In the genomic region with DNA sequence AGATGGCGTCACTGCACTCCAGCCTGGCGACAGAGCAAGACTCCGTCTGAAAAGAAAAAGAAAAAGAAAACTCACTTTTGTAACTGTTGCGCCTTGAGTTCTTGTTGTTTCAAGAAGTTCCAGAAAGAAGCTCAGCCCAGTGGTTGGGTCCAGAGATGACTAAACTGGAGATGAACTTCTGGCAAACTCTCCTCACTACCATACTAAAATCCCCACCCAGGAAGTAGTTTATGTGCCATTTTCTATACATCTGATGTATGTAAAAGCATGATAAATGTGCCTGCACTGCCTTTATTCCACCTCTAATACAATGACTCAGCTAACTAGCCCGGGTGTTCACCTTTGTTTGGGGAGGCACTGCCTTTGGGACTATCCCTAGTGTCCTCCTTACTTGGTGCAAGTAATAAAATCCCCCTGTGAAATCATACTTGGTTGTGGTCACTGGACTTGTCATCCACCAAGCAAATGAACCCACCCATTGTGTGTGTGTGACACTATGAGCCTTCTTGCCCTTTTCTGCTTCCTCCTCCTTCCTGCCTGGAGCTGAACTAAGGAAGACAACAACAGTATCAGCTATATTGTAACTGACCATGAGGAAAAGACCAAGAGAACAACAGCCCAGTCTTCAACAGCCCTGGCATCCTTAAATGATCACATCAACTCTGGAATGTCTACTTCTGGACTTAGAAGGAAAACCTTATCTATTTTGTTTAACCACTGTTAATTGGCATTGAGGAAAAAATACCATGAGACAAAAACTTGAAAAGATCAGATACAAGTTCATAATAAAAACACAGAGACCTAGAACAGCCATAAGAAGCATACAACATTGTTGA, we compare ENCODE assay signal across 12 cellular contexts. TPM values are rescaled to one million over a fixed set of nuclear protein-coding genes. Genes with fewer than 3 reads are reported as not detected.
DNase-seq lines count a peak whose midpoint lies in the region; ATAC-seq and TF ChIP-seq lines count a peak whose summit lies in the region.
"Had no signal": no experiment of that assay in that cellular context is flagged by ENCODE, and none has a peak within 500 bp of the region (broad histone marks: within the 10 kb centered on the region; RNA-seq: fewer than 3 reads in every experiment).

No MANE protein-coding gene starts in this region.

- no peak overlapping the region for H3K4me3 ChIP-seq in lower leg skin (ENCODE audit: low read depth, poor library complexity, severe bottlenecking)
- H3K4me3 ChIP-seq: psoas muscle had no signal

- H3K36me3 Mint-ChIP-seq in activated naive CD4-positive, alpha-beta T cell treated with anti-CD3 and anti-CD28 coated beads for 36 hours (ENCODE audit: low read depth): peaks cover 13% of the 10 kb centered on the region
- H3K36me3 Mint-ChIP-seq in activated naive CD4-positive, alpha-beta T cell treated with anti-CD3 and anti-CD28 coated beads, Interleukin-2, amount 10 ng/mL, durations not matched to agents 7 days and 5 days: peaks cover 11% of the 10 kb centered on the region
- H3K36me3 Mint-ChIP-seq in stimulated activated naive CD8-positive, alpha-beta T cell treated with anti-CD3 and anti-CD28 coated beads, Interleukin-15, Interleukin-2, amounts not matched to agents 100 ng/mL and 50 ng/mL, for 24 hours (ENCODE audit: low read depth): peaks cover 20% of the 10 kb centered on the region

- TF ChIP-seq CTCF in lower leg skin (IDR thresholded peaks at IDR 0.05): no peak

- no peak for TF ChIP-seq POLR2A in lower leg skin (IDR thresholded peaks at IDR 0.05)

- ATAC-seq in HG03469 (IDR thresholded peaks at IDR 0.05; ENCODE audit: unreplicated experiment): peak; percentile 41

- H3K4me3 Mint-ChIP-seq in activated naive CD4-positive, alpha-beta T cell treated with anti-CD3 and anti-CD28 coated beads for 36 hours: no peak overlapping the region
- H3K4me3 Mint-ChIP-seq in activated naive CD4-positive, alpha-beta T cell treated with anti-CD3 and anti-CD28 coated beads, Interleukin-2, amount 10 ng/mL, durations not matched to agents 7 days and 5 days: no peak overlapping the region
- no peak overlapping the region for H3K4me3 Mint-ChIP-seq in stimulated activated naive CD8-positive, alpha-beta T cell treated with anti-CD3 and anti-CD28 coated beads, Interleukin-15, Interleukin-2, amounts not matched to agents 100 ng/mL and 50 ng/mL, for 24 hours

- intact Hi-C loops in activated naive CD4-positive, alpha-beta T cell treated with anti-CD3 and anti-CD28 coated beads for 36 hours (cut with micrococcal nuclease): no loop called here
- intact Hi-C loops in lower leg skin (cut with DNase I; ENCODE audit: low total_unique reads): no loop called here

- 81 to 86% methylated on average over 5 of the region's 5 CpGs for whole genome bisulfite sequencing in lower leg skin, 2 donors

- H3K27ac Mint-ChIP-seq in activated naive CD4-positive, alpha-beta T cell treated with anti-CD3 and anti-CD28 coated beads for 36 hours: peak overlapping the region; percentile 25
- no peak overlapping the region for H3K27ac Mint-ChIP-seq in activated naive CD4-positive, alpha-beta T cell treated with anti-CD3 and anti-CD28 coated beads, Interleukin-2, amount 10 ng/mL, durations not matched to agents 7 days and 5 days
- H3K27ac Mint-ChIP-seq in stimulated activated naive CD8-positive, alpha-beta T cell treated with anti-CD3 and anti-CD28 coated beads, Interleukin-15, Interleukin-2, amounts not matched to agents 100 ng/mL and 50 ng/mL, for 24 hours: peak overlapping the region; percentile 66

- CTCF ChIA-PET in activated naive CD4-positive, alpha-beta T cell treated with anti-CD3 and anti-CD28 coated beads for 36 hours (lab: Charles Lee): interaction anchor here (0.7 to 1.0 kb wide), 2 partner anchors 25 to 199 kb away, joined by 4 read pairs; no protein-coding TSS in a partner anchor
- CTCF ChIA-PET in activated naive CD4-positive, alpha-beta T cell treated with anti-CD3 and anti-CD28 coated beads, Interleukin-2, amount 10 ng/mL, durations not matched to agents 7 days and 5 days (lab: Charles Lee): no interaction called here

- H3K9me3 Mint-ChIP-seq in activated naive CD4-positive, alpha-beta T cell treated with anti-CD3 and anti-CD28 coated beads for 36 hours: peaks cover 3% of the 10 kb centered on the region
- no peaks in the 10 kb centered on the region for H3K9me3 Mint-ChIP-seq in activated naive CD4-positive, alpha-beta T cell treated with anti-CD3 and anti-CD28 coated beads, Interleukin-2, amount 10 ng/mL, durations not matched to agents 7 days and 5 days
- no peaks in the 10 kb centered on the region for H3K9me3 Mint-ChIP-seq in stimulated activated naive CD8-positive, alpha-beta T cell treated with anti-CD3 and anti-CD28 coated beads, Interleukin-15, Interleukin-2, amounts not matched to agents 100 ng/mL and 50 ng/mL, for 24 hours

- DNase-seq in activated naive CD4-positive, alpha-beta T cell treated with anti-CD3 and anti-CD28 coated beads for 36 hours: peak; percentile 28
- no peak for DNase-seq in activated naive CD4-positive, alpha-beta T cell treated with anti-CD3 and anti-CD28 coated beads, Interleukin-2, amount 10 ng/mL, durations not matched to agents 7 days and 5 days
- peak; percentile 79 for DNase-seq in dermis blood vessel endothelial cell
- no peak for DNase-seq in mesenteric fat pad (ENCODE audit: low spot score)
- DNase-seq in lower leg skin (ENCODE audit: low spot score in 2 of 2): no peak
- no peak for DNase-seq in AG20443 (ENCODE audit: low spot score)
- DNase-seq: AML-193, cortex of kidney, NCI-H1092, psoas muscle had no signal

- no peaks in the 10 kb centered on the region for H3K27me3 Mint-ChIP-seq in activated naive CD4-positive, alpha-beta T cell treated with anti-CD3 and anti-CD28 coated beads for 36 hours (ENCODE audit: low read depth)
- H3K27me3 Mint-ChIP-seq in activated naive CD4-positive, alpha-beta T cell treated with anti-CD3 and anti-CD28 coated beads, Interleukin-2, amount 10 ng/mL, durations not matched to agents 7 days and 5 days: no peaks in the 10 kb centered on the region
- no peaks in the 10 kb centered on the region for H3K27me3 Mint-ChIP-seq in stimulated activated naive CD8-positive, alpha-beta T cell treated with anti-CD3 and anti-CD28 coated beads, Interleukin-15, Interleukin-2, amounts not matched to agents 100 ng/mL and 50 ng/mL, for 24 hours

- peaks cover 35% of the 10 kb centered on the region for H3K4me1 Mint-ChIP-seq in activated naive CD4-positive, alpha-beta T cell treated with anti-CD3 and anti-CD28 coated beads for 36 hours (ENCODE audit: low read depth)
- H3K4me1 Mint-ChIP-seq in activated naive CD4-positive, alpha-beta T cell treated with anti-CD3 and anti-CD28 coated beads, Interleukin-2, amount 10 ng/mL, durations not matched to agents 7 days and 5 days: peaks cover 17% of the 10 kb centered on the region
- H3K4me1 Mint-ChIP-seq in stimulated activated naive CD8-positive, alpha-beta T cell treated with anti-CD3 and anti-CD28 coated beads, Interleukin-15, Interleukin-2, amounts not matched to agents 100 ng/mL and 50 ng/mL, for 24 hours (ENCODE audit: low read depth): peaks cover 40% of the 10 kb centered on the region

RNA-seq across cellular contexts. Expression of gene JMJD1C, which starts 33.6 kb away (rescaled TPM):
- total RNA-seq in activated naive CD4-positive, alpha-beta T cell treated with anti-CD3 and anti-CD28 coated beads for 36 hours: 10 to 100 TPM; 54.1 to 56.6 TPM
- total RNA-seq in dermis blood vessel endothelial cell (167 and 205 TPM in 2 replicates), mesenteric fat pad (89.2 TPM), lower leg skin (10 to 100 TPM; 82.0 to 92.5 (median 84.9) TPM)

Comparison
In these comparisons a context has a peak if more than half of its experiments do, and no peak if none do; other contexts are left out.
1. DNase-seq: peak in activated naive CD4-positive, alpha-beta T cell treated with anti-CD3 and anti-CD28 coated beads for 36 hours (single experiment) and dermis blood vessel endothelial cell (single experiment); none in activated naive CD4-positive, alpha-beta T cell treated with anti-CD3 and anti-CD28 coated beads, Interleukin-2, amount 10 ng/mL, durations not matched to agents 7 days and 5 days (single experiment), mesenteric fat pad (single experiment), lower leg skin (0 of 2) and AG20443 (single experiment).